7 cellular contexts compared by ENCODE assay signal in the genomic region with DNA sequence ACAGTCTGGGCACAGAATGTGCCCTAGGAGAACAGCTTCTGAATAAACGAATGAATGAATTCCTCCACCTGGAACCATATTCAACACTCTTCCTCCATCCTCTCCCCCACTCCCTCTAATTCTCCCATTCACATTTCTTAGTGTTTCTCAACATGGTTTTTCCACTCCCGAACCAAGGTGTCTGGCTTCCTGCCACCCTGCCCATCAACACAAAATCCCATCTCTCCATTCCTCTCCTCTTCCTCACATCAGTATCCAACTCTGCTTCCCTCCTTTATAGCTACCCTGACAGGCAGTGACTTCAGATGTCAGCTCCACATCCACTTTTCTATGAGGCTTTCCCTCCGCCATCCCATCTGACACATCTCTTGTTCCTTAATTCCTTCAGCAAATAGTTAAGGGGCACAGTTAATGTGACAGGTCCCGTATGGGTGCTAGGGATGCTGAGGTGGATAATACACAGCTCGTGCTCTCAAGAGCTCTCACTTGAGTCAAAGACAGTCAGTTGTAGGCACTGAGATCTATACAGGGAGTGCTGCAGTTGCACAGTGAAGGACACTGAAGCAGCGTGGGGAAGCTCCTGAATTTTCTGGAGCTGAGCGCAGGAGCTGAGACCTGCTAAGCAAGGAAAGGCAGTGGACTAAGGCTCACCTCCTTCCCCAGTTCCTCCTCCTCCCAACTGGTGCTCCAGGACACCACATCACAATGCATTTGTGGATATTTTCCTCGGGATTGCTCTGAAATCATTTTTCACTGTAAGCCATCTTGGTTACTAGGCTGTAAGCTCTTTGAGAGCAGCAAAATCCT. TPM values are rescaled to one million over a fixed set of nuclear protein-coding genes. Genes with fewer than 3 reads are reported as not detected.
DNase-seq lines count a peak whose midpoint lies in the region; ATAC-seq, FAIRE-seq and TF ChIP-seq lines count a peak whose summit lies in the region.
"Had no signal": no experiment of that assay in that cellular context is flagged by ENCODE, and none has a peak within 500 bp of the region (broad histone marks: within the 10 kb centered on the region; RNA-seq: fewer than 3 reads in every experiment).

No MANE protein-coding gene starts in this region.

- 12 to 18% methylated on average over 8 of the region's 8 CpGs for WGBS in GM23248 (ENCODE audit: low coverage in 1 of 2, low lambda C conversion rate in 2 of 2, missing lambda C conversion rate in 2 of 2), 2 experiments
- whole genome bisulfite sequencing in pancreas, 2 donors, result 38 to 43% methylated on average over 8 of the region's 8 CpGs

- H2AFZ ChIP-seq in GM23248, result no peak overlapping the region

- H3K9me2 ChIP-seq in GM23248 (ENCODE audit: insufficient read depth), result no peaks in the 10 kb centered on the region

- H3K4me3 ChIP-seq in GM23248 (peak overlapping the region; percentile 98), choroid plexus epithelial cell (ENCODE audit: low read depth, low read length) (peak overlapping the region; percentile 99), pancreas (peak overlapping the region in 3 of 4 donors; percentile 1 to 90 (median 14))

- H3K4me2 ChIP-seq in GM23248 (ENCODE audit: unreplicated experiment), result peak overlapping the region; percentile 97

- peaks cover 61% of the 10 kb centered on the region for H3F3A ChIP-seq in GM23248 (ENCODE audit: insufficient read depth)

- peak overlapping the region; percentile 99 for H3K9ac ChIP-seq in GM23248

- intact Hi-C loops in pancreas (cut with DNase I), result no loop called here

- in situ Hi-C loops in GM23248 (cut with MboI), result no loop called here

- H3K4me1 ChIP-seq in GM23248 (ENCODE audit: insufficient read depth) (peaks cover 51% of the 10 kb centered on the region), pancreas (peaks cover 39 to 49% (median 42%) of the 10 kb centered on the region in 3 donors)

- DNase-seq in GM23248, result peak; percentile 42
- DNase-seq in choroid plexus epithelial cell (ENCODE audit: low read depth), result no peak
- no peak for DNase-seq in pancreas
- DNase-seq in GM12892 (ENCODE audit: insufficient read length), result no peak
- no peak for DNase-seq in NCI-H748 (lab: John Stamatoyannopoulos, UW; ENCODE audit: unreplicated experiment)
- DNase-seq: activated naive CD8-positive, alpha-beta T cell treated with anti-CD3 and anti-CD28 coated beads, Interleukin-2, amount 10 ng/mL, durations not matched to agents 7 days and 5 days had no signal

- no peak for ATAC-seq in pancreas
- no peak for ATAC-seq in HG02763 (IDR thresholded peaks at IDR 0.05; ENCODE audit: unreplicated experiment)

- FAIRE-seq in pancreas (lab: Jason Lieb, UNC) (no peak), GM12892 (lab: Jason Lieb, UNC) (no peak)

- peaks cover 79% of the 10 kb centered on the region for H3K79me2 ChIP-seq in GM23248 (ENCODE audit: insufficient read depth)

- H4K20me1 ChIP-seq in GM23248 (ENCODE audit: insufficient read depth), result peaks cover 5% of the 10 kb centered on the region; the same call in 1 of the 2 replicates

- no peak for TF ChIP-seq CTCF in choroid plexus epithelial cell (conservative IDR thresholded peaks at IDR 0.05; ENCODE audit: low read depth, low read length)
- TF ChIP-seq CTCF in pancreas (IDR thresholded peaks at IDR 0.05), result no peak

- H3K27ac ChIP-seq in GM23248 (peak overlapping the region; percentile 100), pancreas (peak overlapping the region in 2 of 4 donors; percentile 97 to 99)

- H3K36me3 ChIP-seq in GM23248 (ENCODE audit: low read depth) (peaks cover 5% of the 10 kb centered on the region; the same call in 1 of the 2 replicates), pancreas (no peaks in the 10 kb centered on the region)

- H3K27me3 ChIP-seq in GM23248 (replicated peaks; ENCODE audit: insufficient read depth) (no peaks in the 10 kb centered on the region), pancreas (no peaks in the 10 kb centered on the region)

- no peak for TF ChIP-seq POLR2A in GM12892 (IDR thresholded peaks at IDR 0.05; ENCODE audit: low read depth, low read length)

- H3K9me3 ChIP-seq in GM23248 (ENCODE audit: low read depth), result no peaks in the 10 kb centered on the region
- H3K9me3 ChIP-seq in pancreas, result no peaks in the 10 kb centered on the region

RNA-seq across cellular contexts. Expression of gene TNFRSF1A, which starts 2.7 kb away (rescaled TPM):
- total RNA-seq in GM23248 (2014; rRNA removed; shearing (Covaris generic)), result 247 and 343 TPM in 2 replicates
- polyA plus RNA-seq in GM23248 (2016; fragmentation: Nextera tagmentation; extraction: Ambion mirVana) (183 and 197 TPM in 2 replicates), pancreas (10 to 100 TPM; 34.2 to 43.6 TPM)
- total RNA-seq in pancreas, result 10 to 100 TPM; 23.5 to 68.1 (median 36.6) TPM
- polyA plus RNA-seq in GM12892 (2012; ENCODE audit: missing spikeins), result 6.0 TPM

RNA-seq across cellular contexts. Expression of gene PLEKHG6, which starts 28.7 kb away (rescaled TPM):
- not detected in 2 replicates for total RNA-seq in GM23248 (2014; rRNA removed; shearing (Covaris generic))
- polyA plus RNA-seq in GM23248 (2016; fragmentation: Nextera tagmentation; extraction: Ambion mirVana) (0.30 TPM in 1 of 2 replicates, not detected in the other), pancreas (10 to 100 TPM; 15.7 to 23.5 TPM)
- total RNA-seq in pancreas, result 10 to 100 TPM in 1 of 6 donors, 1 to 10 TPM in 5; 5.2 to 13.1 (median 7.2) TPM
- polyA plus RNA-seq in GM12892 (2012; ENCODE audit: missing spikeins), result 2.2 TPM
- total RNA-seq: activated naive CD8-positive, alpha-beta T cell treated with anti-CD3 and anti-CD28 coated beads, Interleukin-2, amount 10 ng/mL, durations not matched to agents 7 days and 5 days had no signal

RNA-seq across cellular contexts. Expression of gene SCNN1A, which starts 36.2 kb away (rescaled TPM):
- 0.76 TPM in 1 of 2 replicates, not detected in the other for total RNA-seq in GM23248 (2014; rRNA removed; shearing (Covaris generic))
- polyA plus RNA-seq in GM23248 (2016; fragmentation: Nextera tagmentation; extraction: Ambion mirVana) (0.25 and 0.59 TPM in 2 replicates), pancreas (10 to 100 TPM; 42.7 to 87.8 TPM)
- 10 to 100 TPM; 21.0 to 56.3 (median 37.8) TPM for total RNA-seq in pancreas
- polyA plus RNA-seq in GM12892 (2012; ENCODE audit: missing spikeins), result not detected

RNA-seq across cellular contexts. Expression of gene LTBR, which starts 44.8 kb away (rescaled TPM):
- total RNA-seq in GM23248 (2014; rRNA removed; shearing (Covaris generic)), result 147 TPM in 2 replicates
- polyA plus RNA-seq in GM23248 (2016; fragmentation: Nextera tagmentation; extraction: Ambion mirVana) (113 and 117 TPM in 2 replicates), pancreas (10 to 100 TPM; 74.2 to 82.1 TPM)
- 10 to 100 TPM; 50.0 to 75.2 (median 61.3) TPM for total RNA-seq in pancreas
- 0.40 TPM for polyA plus RNA-seq in GM12892 (2012; ENCODE audit: missing spikeins)

Comparison
In these comparisons a context has a peak if more than half of its experiments do, and no peak if none do; other contexts are left out.
1. H3K4me3 ChIP-seq: peak in every context shown above with its lines; median percentile 99 in choroid plexus epithelial cell; 98 in GM23248; 14 in pancreas.
2. RNA of gene SCNN1A, which starts 36.2 kb away (total RNA-seq): 21.0 to 56.3 TPM in pancreas; 0.76 TPM in GM23248; every median in the first group is over 10 times any median in the second.